In the genomic region with DNA sequence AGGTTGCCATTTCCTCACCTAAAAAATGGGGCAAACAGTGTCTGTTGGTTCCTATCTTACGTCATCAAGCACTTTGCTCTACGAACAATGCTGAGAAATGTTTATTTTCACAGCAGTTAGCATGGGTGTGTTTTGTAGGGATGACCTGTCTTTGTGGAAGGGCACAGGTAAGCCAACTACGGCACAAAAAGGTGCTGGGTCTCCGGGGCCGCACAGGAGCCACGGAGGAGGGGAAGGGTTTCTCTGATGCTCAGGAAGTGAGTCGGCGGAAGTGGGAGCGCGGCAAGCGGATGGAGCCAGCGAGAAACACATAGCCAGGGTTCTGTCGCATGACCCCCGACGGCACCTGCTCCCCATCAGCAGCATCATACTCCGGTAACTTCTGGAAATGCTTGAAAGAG, we compare ENCODE assay signal across 14 cellular contexts.
DNase-seq lines count a peak whose midpoint lies in the region; FAIRE-seq and TF ChIP-seq lines count a peak whose summit lies in the region.
"Had no signal": no experiment of that assay in that cellular context is flagged by ENCODE, and none has a peak within 500 bp of the region (broad histone marks: within the 10 kb centered on the region; RNA-seq: fewer than 3 reads in every experiment).

No MANE protein-coding gene starts in this region.

- H3K4me3 ChIP-seq in H7 (ENCODE audit: insufficient read depth, low read depth, low read length), result no peak overlapping the region
- no peak overlapping the region for H3K4me3 ChIP-seq in stomach
- H3K4me3 ChIP-seq in prostate gland, result no peak overlapping the region
- H3K4me3 ChIP-seq: BLaER1, uterus had no signal

- TF ChIP-seq CTCF in stomach (IDR thresholded peaks at IDR 0.05) (no peak), prostate gland (IDR thresholded peaks at IDR 0.05) (no peak)

- no peak for TF ChIP-seq POLR2A in stomach (IDR thresholded peaks at IDR 0.05)
- no peak for TF ChIP-seq POLR2A in prostate gland (IDR thresholded peaks at IDR 0.05)

- H3K27me3 ChIP-seq in H7 (ENCODE audit: control insufficient read depth, insufficient read depth, low read length) (no peaks in the 10 kb centered on the region), stomach (peaks cover 0 to 7% (median 0%) of the 10 kb centered on the region in 3 donors), prostate gland (replicated peaks; ENCODE audit: insufficient read depth) (no peaks in the 10 kb centered on the region)
- H3K27me3 ChIP-seq: BLaER1, uterus had no signal

- no peak for FAIRE-seq in urothelium cell line (lab: Jason Lieb, UNC)

- H3K4me1 ChIP-seq in stomach (no peaks in the 10 kb centered on the region), prostate gland (replicated peaks) (no peaks in the 10 kb centered on the region)
- H3K4me1 ChIP-seq: uterus had no signal

- peak; percentile 2 for DNase-seq in stimulated activated CD8-positive, alpha-beta memory T cell treated with anti-CD3 and anti-CD28 coated beads, Interleukin-12 subunit alpha, Interleukin-12 subunit beta, amount 100 ng/mL, for 4 hours (ENCODE audit: low read depth)
- no peak for DNase-seq in stimulated activated CD8-positive, alpha-beta memory T cell treated with anti-CD3 and anti-CD28 coated beads, Interleukin-4, amount 100 ng/mL, for 48 hours
- peak; percentile 25 for DNase-seq in NCI-H2029 treated with DMSO at 0.1 percent for 48 hours (lab: John Stamatoyannopoulos, UW)
- DNase-seq in activated CD8-positive, alpha-beta memory T cell treated with anti-CD3 and anti-CD28 coated beads, Interleukin-2, amount 50 U/mL, for 4 hours, result peak; percentile 30
- peak; percentile 64 for DNase-seq in urothelium cell line (ENCODE audit: low spot score)
- no peak for DNase-seq in H7
- DNase-seq in stomach, result no peak
- DNase-seq in prostate gland (ENCODE audit: low spot score), result no peak
- DNase-seq: aorta, hippocampal formation, KBM-7, right cardiac atrium, uterus had no signal

- TF ChIP-seq EP300 in stomach (IDR thresholded peaks at IDR 0.05), result no peak

- H3K9me3 ChIP-seq in stomach, result peaks cover 0 to 9% (median 4%) of the 10 kb centered on the region in 4 donors
- no peaks in the 10 kb centered on the region for H3K9me3 ChIP-seq in prostate gland
- H3K9me3 ChIP-seq: uterus had no signal

- H3K36me3 ChIP-seq in H7 (replicated peaks; ENCODE audit: control insufficient read depth, insufficient read depth, low read length) (no peaks in the 10 kb centered on the region), stomach (no peaks in the 10 kb centered on the region), prostate gland (no peaks in the 10 kb centered on the region)
- H3K36me3 ChIP-seq: BLaER1, uterus had no signal

- WGBS in stomach, 5 donors, result 67 to 75% (median 69%) methylated on average over 15 to 16 of the region's 16 CpGs
- WGBS in prostate gland, result 80% methylated on average over 15 of the region's 16 CpGs

- H3K27ac ChIP-seq in stomach (no peak overlapping the region), prostate gland (no peak overlapping the region)
- H3K27ac ChIP-seq: BLaER1, uterus had no signal

- intact Hi-C loops in stomach (cut with DNase I; ENCODE audit: low total_unique reads) (no loop called here), prostate gland (cut with DNase I) (no loop called here)

Comparison
In these comparisons a context has a peak if more than half of its experiments do, and no peak if none do; other contexts are left out.
1. DNase-seq: peak in stimulated activated CD8-positive, alpha-beta memory T cell treated with anti-CD3 and anti-CD28 coated beads, Interleukin-12 subunit alpha, Interleukin-12 subunit beta, amount 100 ng/mL, for 4 hours (single experiment), NCI-H2029 treated with DMSO at 0.1 percent for 48 hours (single experiment), activated CD8-positive, alpha-beta memory T cell treated with anti-CD3 and anti-CD28 coated beads, Interleukin-2, amount 50 U/mL, for 4 hours (single experiment) and urothelium cell line (single experiment); none in stimulated activated CD8-positive, alpha-beta memory T cell treated with anti-CD3 and anti-CD28 coated beads, Interleukin-4, amount 100 ng/mL, for 48 hours (single experiment), H7 (single experiment), stomach (single experiment) and prostate gland (single experiment).